16 cellular contexts compared by ENCODE assay signal in the genomic region with DNA sequence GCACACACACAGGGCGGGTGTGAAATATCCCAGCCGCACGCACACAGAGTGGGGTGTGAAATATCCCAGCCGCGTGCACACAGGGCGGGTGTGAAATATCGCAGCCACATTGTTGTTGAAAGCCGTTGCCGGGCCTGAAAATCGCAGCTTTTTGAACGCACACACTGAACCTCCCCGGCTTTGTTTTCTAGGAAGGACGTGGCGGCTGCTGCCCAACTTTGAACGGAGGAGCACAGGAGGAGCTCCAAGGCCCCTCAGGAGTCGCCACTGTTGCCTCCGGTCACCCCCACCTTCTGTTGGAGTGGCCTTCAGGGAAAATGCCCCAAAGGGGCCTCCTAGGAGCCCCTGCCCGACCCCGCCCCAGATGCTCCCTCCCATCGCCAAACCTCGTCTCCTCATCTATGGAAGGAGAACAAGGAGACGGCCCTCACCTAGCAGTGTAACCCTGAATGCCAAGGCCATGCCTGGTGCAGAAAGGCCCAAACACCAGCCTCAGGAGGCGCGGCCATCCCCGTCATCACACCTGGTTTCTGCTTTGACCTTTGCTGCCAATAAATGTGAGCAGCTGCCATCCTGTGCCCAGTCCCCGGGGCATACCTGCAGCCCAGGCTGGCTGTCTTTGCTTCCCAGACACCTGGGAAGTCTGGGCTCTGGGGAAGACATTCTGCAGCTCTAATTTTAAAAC.
DNase-seq lines count a peak whose midpoint lies in the region; ATAC-seq, FAIRE-seq and TF ChIP-seq lines count a peak whose summit lies in the region.
"Had no signal": no experiment of that assay in that cellular context is flagged by ENCODE, and none has a peak within 500 bp of the region (broad histone marks: within the 10 kb centered on the region; RNA-seq: fewer than 3 reads in every experiment).

No MANE protein-coding gene starts in this region.

- no peak for TF ChIP-seq CTCF in CD14-positive monocyte (IDR thresholded peaks at IDR 0.05)

- FAIRE-seq in small intestine (lab: Jason Lieb, UNC) = no peak

- peak overlapping the region in 1 of 2 donors; percentile 54 for H3K27ac ChIP-seq in small intestine (ENCODE audit: low read depth in 1 of 2, low read length in 1 of 2)
- H3K27ac ChIP-seq: PC-9 had no signal

- H3K9me3 Mint-ChIP-seq in CD14-positive monocyte = peaks cover 0 to 10% (median 4%) of the 10 kb centered on the region in 7 donors
- H3K9me3 Mint-ChIP-seq: CD8-positive, alpha-beta T cell had no signal

- peaks cover 0 to 7% of the 10 kb centered on the region in 2 donors for H3K4me1 ChIP-seq in small intestine (ENCODE audit: control insufficient read depth in 2 of 2, insufficient read depth in 1 of 2, low read depth in 1 of 2, low read length in 1 of 2)
- H3K4me1 ChIP-seq: BE2C had no signal

- DNase-seq in CD14-positive monocyte (ENCODE audit: low spot score) (peak; percentile 24), COLO668 (lab: John Stamatoyannopoulos, UW; ENCODE audit: unreplicated experiment) (peak; percentile 41), left colon (peak; percentile 71 to 79), small intestine (peak; percentile 90), putamen (ENCODE audit: low spot score) (no peak)
- no peak for DNase-seq in effector CD4-positive, alpha-beta T cell
- DNase-seq in stimulated activated CD4-positive, alpha-beta T cell treated with anti-CD3 and anti-CD28 coated beads, Interleukin-15, amount 100 ng/mL, for 24 hours = no peak
- DNase-seq: BE2C; CD8-positive, alpha-beta T cell; GOT3; KBM-7; NCI-H146; NCI-H2081 treated with DMSO at 0.1 percent for 48 hours; NCI-H524; PC-9; SHP77 had no signal

- no peaks in the 10 kb centered on the region for H3K27me3 Mint-ChIP-seq in CD14-positive monocyte (ENCODE audit: low read depth in 3 of 3)

- intact Hi-C loops in CD14-positive monocyte (cut with micrococcal nuclease) (no loop called here), left colon (cut with DNase I, micrococcal nuclease) (no loop called here)

- 67 to 84% (median 69%) methylated on average over 26 of the region's 26 CpGs for WGBS in small intestine, 3 donors

- H3K4me3 Mint-ChIP-seq in CD14-positive monocyte = no peak overlapping the region
- H3K4me3 Mint-ChIP-seq: CD8-positive, alpha-beta T cell had no signal

- no peaks in the 10 kb centered on the region for H3K4me1 Mint-ChIP-seq in CD14-positive monocyte

- ATAC-seq in left colon = peak; percentile 81
- ATAC-seq: CD8-positive, alpha-beta T cell had no signal

- H3K4me3 ChIP-seq in small intestine (ENCODE audit: low read depth in 1 of 2, low read length in 2 of 2) = no peak overlapping the region
- H3K4me3 ChIP-seq: PC-9 had no signal

- no peak overlapping the region for H3K27ac Mint-ChIP-seq in CD14-positive monocyte
- H3K27ac Mint-ChIP-seq: CD8-positive, alpha-beta T cell had no signal

- H3K9me3 ChIP-seq in small intestine (ENCODE audit: control insufficient read depth, low read depth) = no peaks in the 10 kb centered on the region

- no peaks in the 10 kb centered on the region for H3K36me3 Mint-ChIP-seq in CD14-positive monocyte
- H3K36me3 Mint-ChIP-seq: CD8-positive, alpha-beta T cell had no signal

- no peaks in the 10 kb centered on the region for H3K27me3 ChIP-seq in small intestine (ENCODE audit: control insufficient read depth in 2 of 2, insufficient read depth in 2 of 2, low read length in 2 of 2)

- H3K36me3 ChIP-seq in small intestine (ENCODE audit: control insufficient read depth in 2 of 2, insufficient read depth in 2 of 2, low read length in 2 of 2) = no peaks in the 10 kb centered on the region
- H3K36me3 ChIP-seq: BE2C had no signal

Comparison
In these comparisons a context has a peak if more than half of its experiments do, and no peak if none do; other contexts are left out.
1. DNase-seq: peak in CD14-positive monocyte (single experiment), COLO668 (single experiment), left colon (2 of 2) and small intestine (single experiment); none in putamen (single experiment), effector CD4-positive, alpha-beta T cell (single experiment) and stimulated activated CD4-positive, alpha-beta T cell treated with anti-CD3 and anti-CD28 coated beads, Interleukin-15, amount 100 ng/mL, for 24 hours (single experiment).